In the genomic region with DNA sequence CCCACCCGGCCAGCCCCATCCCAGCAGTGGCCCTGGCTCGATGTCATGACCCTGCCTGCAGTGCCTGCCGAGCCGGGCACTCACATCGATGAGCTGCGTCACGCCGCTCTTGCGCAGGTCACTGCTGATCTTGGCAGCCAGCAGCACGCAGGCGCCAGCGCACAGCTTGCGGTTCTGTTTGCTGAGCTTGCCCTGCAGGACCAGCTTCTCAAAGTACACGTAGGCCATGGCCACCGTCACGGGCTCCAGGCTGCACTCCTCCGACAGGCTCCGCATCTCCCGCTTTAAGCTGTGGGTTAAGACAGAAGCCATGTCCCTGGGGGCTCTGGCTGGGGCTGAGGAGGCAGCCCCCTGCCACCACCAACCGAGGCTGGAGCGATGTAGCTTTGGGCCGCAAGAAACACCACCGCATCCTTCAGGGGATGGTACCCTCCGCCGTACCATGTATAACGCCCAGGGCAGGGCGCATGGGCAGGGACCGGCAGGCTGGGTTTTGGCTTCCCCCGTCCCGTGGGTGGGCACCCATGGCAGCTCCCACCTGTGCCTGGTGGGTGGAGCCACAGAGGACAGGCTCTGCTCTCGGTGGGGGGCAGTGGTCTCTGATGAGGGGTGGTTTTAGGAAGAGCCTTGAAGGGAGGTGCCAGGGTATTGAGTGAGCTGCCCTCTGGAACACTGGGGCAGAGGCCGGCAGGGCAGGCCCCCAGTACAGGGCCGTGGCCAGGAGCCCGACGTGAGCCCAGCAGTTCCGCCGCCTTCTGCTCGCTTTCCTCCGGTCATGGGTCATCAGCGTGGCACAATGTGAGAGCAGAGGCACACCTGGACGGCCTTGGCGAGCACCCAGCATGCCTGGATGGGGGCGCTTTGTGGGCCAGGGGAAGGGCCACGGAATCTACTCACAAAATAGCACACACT, we compare ENCODE assay signal across 1 cellular context.
TF ChIP-seq lines count a peak whose summit lies in the region.

No MANE protein-coding gene starts in this region.

TF ChIP-seq in HEK293, 187 proteins besides CTCF, POLR2A, EP300 and RAD21 (continued from another document):
- TF ChIP-seq, protein P1, sequence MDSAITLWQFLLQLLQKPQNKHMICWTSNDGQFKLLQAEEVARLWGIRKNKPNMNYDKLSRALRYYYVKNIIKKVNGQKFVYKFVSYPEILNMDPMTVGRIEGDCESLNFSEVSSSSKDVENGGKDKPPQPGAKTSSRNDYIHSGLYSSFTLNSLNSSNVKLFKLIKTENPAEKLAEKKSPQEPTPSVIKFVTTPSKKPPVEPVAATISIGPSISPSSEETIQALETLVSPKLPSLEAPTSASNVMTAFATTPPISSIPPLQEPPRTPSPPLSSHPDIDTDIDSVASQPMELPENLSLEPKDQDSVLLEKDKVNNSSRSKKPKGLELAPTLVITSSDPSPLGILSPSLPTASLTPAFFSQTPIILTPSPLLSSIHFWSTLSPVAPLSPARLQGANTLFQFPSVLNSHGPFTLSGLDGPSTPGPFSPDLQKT (IDR thresholded peaks at IDR 0.05; ENCODE audit: borderline replicate concordance, low read depth, low read length): no peak
- TF ChIP-seq ZNF311 (tag by site-specific recombination; IDR thresholded peaks at IDR 0.05; ENCODE audit: borderline replicate concordance) (no peak), ZNF391 (tag by site-specific recombination; IDR thresholded peaks at IDR 0.05; ENCODE audit: borderline replicate concordance, low read depth) (no peak), ZSCAN23 (tag by site-specific recombination; IDR thresholded peaks at IDR 0.05) (no peak)
